ENCODE assay signal across 8 cellular contexts in genomic region chr12:105705765-105706164, GRCh38.
DNase-seq lines count a peak whose midpoint lies in the region; FAIRE-seq and TF ChIP-seq lines count a peak whose summit lies in the region.

No MANE protein-coding gene starts in this region.

- no peaks in the 10 kb centered on the region for H3F3A ChIP-seq in Loucy (ENCODE audit: low read depth)

- H2BK5ac ChIP-seq in trophoblast cell (ENCODE audit: low read depth, low read length, poor library complexity), result peak overlapping the region; percentile 79

- H3K4me3 ChIP-seq in Loucy (ENCODE audit: low read length, poor library complexity, severe bottlenecking) (no peak overlapping the region), trophoblast cell (ENCODE audit: low read depth, low read length) (no peak overlapping the region)

- H3K27ac ChIP-seq in trophoblast cell (ENCODE audit: low read depth, low read length), result peak overlapping the region; percentile 43

- no peaks in the 10 kb centered on the region for H3K27me3 ChIP-seq in Loucy (ENCODE audit: insufficient read depth, low read length, poor library complexity, severe bottlenecking)
- no peaks in the 10 kb centered on the region for H3K27me3 ChIP-seq in trophoblast cell (ENCODE audit: insufficient read depth, low read length)

- H4K91ac ChIP-seq in trophoblast cell (ENCODE audit: low read depth, low read length), result peak overlapping the region; percentile 95

- H3K79me2 ChIP-seq in Loucy (ENCODE audit: insufficient read depth, low read length) (no peaks in the 10 kb centered on the region), trophoblast cell (ENCODE audit: control insufficient read depth, insufficient read depth, low read length, poor library complexity) (peaks cover 3% of the 10 kb centered on the region)

- H3K9me2 ChIP-seq in Loucy (replicated peaks; ENCODE audit: low read depth, low read length), result no peaks in the 10 kb centered on the region

- H3K4me1 ChIP-seq in Loucy (ENCODE audit: insufficient read depth, low read length, poor library complexity, severe bottlenecking) (no peaks in the 10 kb centered on the region), trophoblast cell (ENCODE audit: control insufficient read depth in 1 of 2, insufficient read depth in 2 of 2, low read length in 2 of 2) (peaks cover 12 to 14% of the 10 kb centered on the region in 2 experiments)

- H3K9ac ChIP-seq in Loucy (ENCODE audit: low read depth, low read length, poor library complexity, severe bottlenecking), result no peak overlapping the region
- H3K9ac ChIP-seq in trophoblast cell (ENCODE audit: low read length), result no peak overlapping the region

- H3K18ac ChIP-seq in trophoblast cell (ENCODE audit: low read length), result no peak overlapping the region

- H3K14ac ChIP-seq in trophoblast cell (ENCODE audit: low read length), result peak overlapping the region; percentile 41

- no peak overlapping the region for H3K4ac ChIP-seq in trophoblast cell (ENCODE audit: low read depth, low read length)

- no peak overlapping the region for H4K12ac ChIP-seq in trophoblast cell (ENCODE audit: low read depth, low read length)

- H4K8ac ChIP-seq in trophoblast cell (ENCODE audit: low read depth, low read length), result peak overlapping the region; percentile 74

- FAIRE-seq in frontal cortex (lab: Jason Lieb, UNC) (peak; percentile 24), GM12891 (lab: Jason Lieb, UNC) (no peak), H54 (lab: Jason Lieb, UNC) (no peak)

- H4K20me1 ChIP-seq in Loucy (ENCODE audit: insufficient read depth, low read length, poor library complexity, severe bottlenecking), result no peaks in the 10 kb centered on the region

- no peaks in the 10 kb centered on the region for H3K9me3 ChIP-seq in Loucy (ENCODE audit: insufficient read depth, low read depth, low read length)
- H3K9me3 ChIP-seq in trophoblast cell (ENCODE audit: insufficient read depth, low read depth, low read length), result no peaks in the 10 kb centered on the region

- H2AK5ac ChIP-seq in trophoblast cell (ENCODE audit: low read length), result peak overlapping the region; percentile 8

- H3K79me1 ChIP-seq in trophoblast cell (ENCODE audit: low read length), result peaks cover 17% of the 10 kb centered on the region

- no peak for TF ChIP-seq POLR2A in GM12891 (IDR thresholded peaks at IDR 0.05; ENCODE audit: low read depth, low read length)
- TF ChIP-seq POLR2A in H54 (IDR thresholded peaks at IDR 0.05; ENCODE audit: low read depth, low read length), result no peak

- peak overlapping the region; percentile 72 for H2BK12ac ChIP-seq in trophoblast cell (ENCODE audit: low read length)

- H3K36me3 ChIP-seq in Loucy (ENCODE audit: insufficient read depth, low read length), result no peaks in the 10 kb centered on the region
- H3K36me3 ChIP-seq in trophoblast cell (ENCODE audit: control insufficient read depth in 1 of 2, insufficient read depth in 2 of 2, low read length in 2 of 2), result no peaks in the 10 kb centered on the region

- TF ChIP-seq CTCF in Loucy (conservative IDR thresholded peaks at IDR 0.05; ENCODE audit: low read length), result peak; percentile 99

- H3K4me2 ChIP-seq in Loucy (ENCODE audit: low read depth, low read length, poor library complexity, severe bottlenecking) (no peak overlapping the region), trophoblast cell (ENCODE audit: low read length) (no peak overlapping the region)

- no peak overlapping the region for H3K23ac ChIP-seq in trophoblast cell (ENCODE audit: low read length)

- peak overlapping the region; percentile 55 for H2BK120ac ChIP-seq in trophoblast cell (ENCODE audit: insufficient read depth, low read length, poor library complexity)

- H2AFZ ChIP-seq in Loucy (ENCODE audit: low read length) (no peak overlapping the region), trophoblast cell (ENCODE audit: insufficient read depth, low read length, poor library complexity) (peak overlapping the region; percentile 45)

- DNase-seq in ELR (ENCODE audit: low read depth), result peak; percentile 64
- DNase-seq in T1000 (lab: John Stamatoyannopoulos, UW), result peak; percentile 11
- DNase-seq in frontal cortex (ENCODE audit: low spot score in 2 of 2), result peak in 1 of 2 donors; percentile 18
- peak in 1 of 2 donors; percentile 65 for DNase-seq in trophoblast cell
- no peak for DNase-seq in GM12891 (ENCODE audit: insufficient read length, low spot score)
- DNase-seq in H54 (ENCODE audit: insufficient read length, low spot score), result no peak
- DNase-seq in GM19238 (ENCODE audit: insufficient read length, low spot score), result no peak

- no CpG with 5 or more reads among the region's 7 CpGs for WGBS in trophoblast cell (ENCODE audit: extremely low coverage, insufficient coverage, insufficient read length)

TF ChIP-seq in GM12891, 5 proteins besides CTCF, POLR2A, EP300 and RAD21:
- TF ChIP-seq POU2F2 (IDR thresholded peaks at IDR 0.05; ENCODE audit: low read depth, low read length), result no peak
- TF ChIP-seq PAX5 (IDR thresholded peaks at IDR 0.05; ENCODE audit: insufficient read depth, low read length, severe bottlenecking), result no peak
- TF ChIP-seq TAF1 (IDR thresholded peaks at IDR 0.05; ENCODE audit: low read depth, low read length), result no peak
- TF ChIP-seq POLR2AphosphoS5 (IDR thresholded peaks at IDR 0.05; ENCODE audit: low read depth, low read length), result no peak
- TF ChIP-seq SPI1 (IDR thresholded peaks at IDR 0.05; ENCODE audit: low read depth, low read length), result no peak
TF ChIP-seq in GM12891: peak in this region for 0.

Comparison
In these comparisons a context has a peak if more than half of its experiments do, and no peak if none do; other contexts are left out.
1. DNase-seq: peak in ELR (single experiment) and T1000 (single experiment); none in GM12891 (single experiment), H54 (single experiment) and GM19238 (single experiment).